ENCODE assay signal across 2 cellular contexts in the genomic region with DNA sequence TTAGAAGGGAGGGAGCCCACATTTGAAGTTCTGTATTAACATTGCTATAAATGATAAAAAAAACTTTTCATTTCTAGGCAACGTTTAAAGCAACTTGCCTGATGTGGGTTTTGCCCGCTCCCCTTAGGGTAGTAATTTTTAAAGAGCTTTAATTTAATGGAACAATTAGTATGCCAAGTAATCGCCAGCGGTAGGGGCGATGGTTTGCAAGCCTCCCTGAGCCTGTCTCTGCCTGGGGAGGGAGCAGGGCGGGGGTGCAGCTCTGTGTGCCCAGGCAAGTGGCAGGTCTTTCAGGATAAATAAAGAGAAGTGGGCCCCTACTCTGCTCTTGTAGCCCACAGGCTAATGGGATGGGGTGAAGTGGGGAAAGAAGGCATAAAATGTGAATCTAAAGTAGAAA.
TF ChIP-seq lines count a peak whose summit lies in the region.

No MANE protein-coding gene starts in this region.

TF ChIP-seq in SK-N-SH, 30 proteins besides CTCF, POLR2A, EP300 and RAD21 (continued from another document):
- TF ChIP-seq, protein P1, sequence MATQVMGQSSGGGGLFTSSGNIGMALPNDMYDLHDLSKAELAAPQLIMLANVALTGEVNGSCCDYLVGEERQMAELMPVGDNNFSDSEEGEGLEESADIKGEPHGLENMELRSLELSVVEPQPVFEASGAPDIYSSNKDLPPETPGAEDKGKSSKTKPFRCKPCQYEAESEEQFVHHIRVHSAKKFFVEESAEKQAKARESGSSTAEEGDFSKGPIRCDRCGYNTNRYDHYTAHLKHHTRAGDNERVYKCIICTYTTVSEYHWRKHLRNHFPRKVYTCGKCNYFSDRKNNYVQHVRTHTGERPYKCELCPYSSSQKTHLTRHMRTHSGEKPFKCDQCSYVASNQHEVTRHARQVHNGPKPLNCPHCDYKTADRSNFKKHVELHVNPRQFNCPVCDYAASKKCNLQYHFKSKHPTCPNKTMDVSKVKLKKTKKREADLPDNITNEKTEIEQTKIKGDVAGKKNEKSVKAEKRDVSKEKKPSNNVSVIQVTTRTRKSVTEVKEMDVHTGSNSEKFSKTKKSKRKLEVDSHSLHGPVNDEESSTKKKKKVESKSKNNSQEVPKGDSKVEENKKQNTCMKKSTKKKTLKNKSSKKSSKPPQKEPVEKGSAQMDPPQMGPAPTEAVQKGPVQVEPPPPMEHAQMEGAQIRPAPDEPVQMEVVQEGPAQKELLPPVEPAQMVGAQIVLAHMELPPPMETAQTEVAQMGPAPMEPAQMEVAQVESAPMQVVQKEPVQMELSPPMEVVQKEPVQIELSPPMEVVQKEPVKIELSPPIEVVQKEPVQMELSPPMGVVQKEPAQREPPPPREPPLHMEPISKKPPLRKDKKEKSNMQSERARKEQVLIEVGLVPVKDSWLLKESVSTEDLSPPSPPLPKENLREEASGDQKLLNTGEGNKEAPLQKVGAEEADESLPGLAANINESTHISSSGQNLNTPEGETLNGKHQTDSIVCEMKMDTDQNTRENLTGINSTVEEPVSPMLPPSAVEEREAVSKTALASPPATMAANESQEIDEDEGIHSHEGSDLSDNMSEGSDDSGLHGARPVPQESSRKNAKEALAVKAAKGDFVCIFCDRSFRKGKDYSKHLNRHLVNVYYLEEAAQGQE (IDR thresholded peaks at IDR 0.05; ENCODE audit: low read depth, low read length), result no peak
- no peak for TF ChIP-seq FOXJ3 (CRISPR knock-in tag; IDR thresholded peaks at IDR 0.05)
- TF ChIP-seq, protein P2, sequence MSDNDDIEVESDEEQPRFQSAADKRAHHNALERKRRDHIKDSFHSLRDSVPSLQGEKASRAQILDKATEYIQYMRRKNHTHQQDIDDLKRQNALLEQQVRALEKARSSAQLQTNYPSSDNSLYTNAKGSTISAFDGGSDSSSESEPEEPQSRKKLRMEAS (IDR thresholded peaks at IDR 0.05; ENCODE audit: low read depth), result no peak
- no peak for TF ChIP-seq FOXM1 (IDR thresholded peaks at IDR 0.05; ENCODE audit: low read depth)
- no peak for TF ChIP-seq IRF3 (IDR thresholded peaks at IDR 0.05; ENCODE audit: low read depth, low read length)
- TF ChIP-seq RXRA (IDR thresholded peaks at IDR 0.05; ENCODE audit: borderline replicate concordance, low read depth), result no peak
- TF ChIP-seq, protein P3, sequence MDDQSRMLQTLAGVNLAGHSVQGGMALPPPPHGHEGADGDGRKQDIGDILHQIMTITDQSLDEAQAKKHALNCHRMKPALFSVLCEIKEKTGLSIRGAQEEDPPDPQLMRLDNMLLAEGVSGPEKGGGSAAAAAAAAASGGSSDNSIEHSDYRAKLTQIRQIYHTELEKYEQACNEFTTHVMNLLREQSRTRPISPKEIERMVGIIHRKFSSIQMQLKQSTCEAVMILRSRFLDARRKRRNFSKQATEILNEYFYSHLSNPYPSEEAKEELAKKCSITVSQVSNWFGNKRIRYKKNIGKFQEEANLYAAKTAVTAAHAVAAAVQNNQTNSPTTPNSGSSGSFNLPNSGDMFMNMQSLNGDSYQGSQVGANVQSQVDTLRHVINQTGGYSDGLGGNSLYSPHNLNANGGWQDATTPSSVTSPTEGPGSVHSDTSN (IDR thresholded peaks at IDR 0.05), result no peak

TF ChIP-seq in SK-N-SH treated with all-trans-retinoic acid at 6 μM for 48 hours, 23 proteins besides CTCF, POLR2A, EP300 and RAD21 (continued from another document):
- TF ChIP-seq ARNTL (CRISPR knock-in tag; IDR thresholded peaks at IDR 0.05; ENCODE audit: borderline replicate concordance, low read depth) (no peak), OSR1 (CRISPR knock-in tag; IDR thresholded peaks at IDR 0.05) (no peak), PPARA (CRISPR knock-in tag; IDR thresholded peaks at IDR 0.05; ENCODE audit: borderline replicate concordance) (no peak), ZFP30 (CRISPR knock-in tag; IDR thresholded peaks at IDR 0.05) (no peak), GLIS3 (CRISPR knock-in tag; IDR thresholded peaks at IDR 0.05) (no peak)
